ENCODE assay signal across 9 cellular contexts in the genomic region with DNA sequence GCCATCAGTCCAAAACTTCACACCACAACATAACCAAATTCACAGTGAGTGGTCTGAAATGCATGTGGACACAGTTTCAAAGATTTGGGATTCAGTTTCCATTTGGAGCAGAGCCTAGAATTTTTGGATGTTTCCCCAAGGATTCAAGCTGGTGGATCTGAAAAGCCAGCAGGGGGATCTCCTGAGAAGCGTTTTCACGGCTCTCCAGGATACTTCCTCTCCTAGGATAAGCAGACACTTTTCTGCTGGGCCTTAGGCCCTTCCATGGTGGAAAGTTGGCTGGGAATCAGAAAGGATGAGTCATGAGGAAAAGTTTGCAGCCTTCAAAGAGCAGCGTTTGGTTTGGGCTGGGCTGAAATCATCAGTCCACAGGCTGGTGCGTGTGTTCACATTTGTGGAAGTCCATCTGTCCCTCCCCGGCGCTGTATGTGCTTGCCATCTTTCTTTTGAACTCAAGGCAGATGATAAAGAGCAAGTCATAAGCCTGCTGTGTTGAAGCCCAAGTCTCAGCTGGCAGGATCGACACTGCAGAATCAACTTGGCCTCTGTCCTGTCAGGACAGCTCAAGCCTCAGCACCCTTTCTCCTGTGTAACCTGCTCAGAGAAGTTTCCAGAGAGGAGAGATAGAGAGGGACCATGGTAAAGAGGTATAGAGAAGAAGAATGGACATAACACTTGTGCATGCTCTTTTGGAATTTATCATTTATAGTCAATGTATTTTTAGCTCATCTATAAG.
A peak's percentile ranks its signal among the peaks of the same experiment; 100 is the strongest.
DNase-seq lines count a peak whose midpoint lies in the region; ATAC-seq and TF ChIP-seq lines count a peak whose summit lies in the region.
"Had no signal": no experiment of that assay in that cellular context is flagged by ENCODE, and none has a peak within 500 bp of the region (broad histone marks: within the 10 kb centered on the region; RNA-seq: fewer than 3 reads in every experiment).

No MANE protein-coding gene starts in this region.

- H3K4me3 ChIP-seq in AG09309 (ENCODE audit: control insufficient read depth, low read depth, low read length), result no peak overlapping the region
- no peak overlapping the region for H3K4me3 ChIP-seq in PC-9

- no peaks in the 10 kb centered on the region for H3K36me3 ChIP-seq in PC-9 (ENCODE audit: low read depth)

- no peaks in the 10 kb centered on the region for H3K9me2 ChIP-seq in PC-9 (ENCODE audit: insufficient read depth)

- BruUV-seq in PC-9 (replicated peaks; lab: Mats Ljungman, UMichigan), result no TSS peak

- DNase-seq in AG09309 (ENCODE audit: low read depth) (peak; percentile 87), PC-9 (peak; percentile 37 to 62), mucosa of gallbladder (ENCODE audit: low spot score) (peak; percentile 84), D341Med (ENCODE audit: low spot score) (no peak), NCI-H748 treated with DMSO at 0.1 percent for 48 hours (lab: John Stamatoyannopoulos, UW) (no peak)
- DNase-seq: activated effector memory CD4-positive, alpha-beta T cell treated with anti-CD3 and anti-CD28 coated beads, Interleukin-2, amount 50 U/mL, for 16 hours had no signal

- no peaks in the 10 kb centered on the region for H3K79me2 ChIP-seq in PC-9 (ENCODE audit: low read depth)

- intact Hi-C loops in PC-9 (cut with micrococcal nuclease; ENCODE audit: unreplicated experiment), result no loop called here

- no peak overlapping the region for H3K4me2 ChIP-seq in PC-9

- H2AFZ ChIP-seq in PC-9, result no peak overlapping the region

- no peak overlapping the region for H3K27ac ChIP-seq in PC-9

- no peaks in the 10 kb centered on the region for H3K9me3 ChIP-seq in PC-9 (ENCODE audit: insufficient read depth, low read depth)

- TF ChIP-seq CTCF in AG09309 (IDR thresholded peaks at IDR 0.05; ENCODE audit: control insufficient read depth, insufficient read depth, low read depth, low read length, missing control alignments) (peak; percentile 61), PC-9 (conservative IDR thresholded peaks at IDR 0.05) (no peak)

- CTCF ChIA-PET in PC-9 (lab: Charles Lee), result no interaction called here

- H3K4me1 ChIP-seq in PC-9 (replicated peaks; ENCODE audit: insufficient read depth), result no peaks in the 10 kb centered on the region

- H3K27me3 ChIP-seq in PC-9 (ENCODE audit: insufficient read depth, low read depth), result peaks cover 69% of the 10 kb centered on the region

- POLR2A ChIA-PET in PC-9 (lab: Charles Lee; ENCODE audit: unreplicated experiment), result no interaction called here

- H3F3A ChIP-seq in PC-9 (ENCODE audit: insufficient read depth, low read depth), result no peaks in the 10 kb centered on the region

- ATAC-seq in esophagus mucosa, result peak; percentile 79
- ATAC-seq in GM21528 (IDR thresholded peaks at IDR 0.05; ENCODE audit: low FRiP score, unreplicated experiment), result no peak
- ATAC-seq in GM21619 (IDR thresholded peaks at IDR 0.05; ENCODE audit: unreplicated experiment), result no peak

- no peaks in the 10 kb centered on the region for H4K20me1 ChIP-seq in PC-9 (ENCODE audit: insufficient read depth)

Comparison
In these comparisons a context has a peak if more than half of its experiments do, and no peak if none do; other contexts are left out.
1. DNase-seq: peak in AG09309 (single experiment), PC-9 (2 of 2) and mucosa of gallbladder (single experiment); none in D341Med (single experiment) and NCI-H748 treated with DMSO at 0.1 percent for 48 hours (single experiment).